Comparison of ENCODE assay signal across 35 cellular contexts in genomic region chr2:190736355-190736754, GRCh38.
"Had no signal": no experiment of that assay in that cellular context is flagged by ENCODE, and none has a peak within 500 bp of the region (broad histone marks: within the 10 kb centered on the region; RNA-seq: fewer than 3 reads in every experiment).

No MANE protein-coding gene starts in this region.

- H3K36me3 ChIP-seq: MG63 had no signal

- DNase-seq: Karpas-422, Kasumi-1, MG63, MM.1S, MV-4-11, NCI-H1048, NCI-H1092, NCI-H1092 treated with DMSO at 0.1 percent for 48 hours, NCI-H1105, NCI-H1105 treated with DMSO at 0.1 percent for 48 hours, NCI-H1417, NCI-H1417 treated with DMSO at 0.1 percent for 48 hours, NCI-H1436, NCI-H1436 treated with DMSO at 0.1 percent for 48 hours, NCI-H146, NCI-H1694, NCI-H1694 treated with DMSO at 0.1 percent for 48 hours, NCI-H187, NCI-H187 treated with DMSO at 0.1 percent for 48 hours, NCI-H1930, NCI-H2029, NCI-H2029 treated with DMSO at 0.1 percent for 48 hours, NCI-H2081, NCI-H2081 treated with DMSO at 0.1 percent for 48 hours, NCI-H2107, NCI-H2171, NCI-H2171 treated with DMSO at 0.1 percent for 48 hours, NCI-H2227 treated with DMSO at 0.1 percent for 48 hours, NCI-H226, NCI-H345, NCI-H446, NCI-H446 treated with DMSO at 0.1 percent for 48 hours, NCI-H510A, NCI-H510A treated with DMSO at 0.1 percent for 48 hours, NCI-H524 had no signal

- H3K9me3 ChIP-seq: MG63 had no signal

- H3K4me3 ChIP-seq: MG63 had no signal
